23 cellular contexts compared by ENCODE assay signal in the genomic region with DNA sequence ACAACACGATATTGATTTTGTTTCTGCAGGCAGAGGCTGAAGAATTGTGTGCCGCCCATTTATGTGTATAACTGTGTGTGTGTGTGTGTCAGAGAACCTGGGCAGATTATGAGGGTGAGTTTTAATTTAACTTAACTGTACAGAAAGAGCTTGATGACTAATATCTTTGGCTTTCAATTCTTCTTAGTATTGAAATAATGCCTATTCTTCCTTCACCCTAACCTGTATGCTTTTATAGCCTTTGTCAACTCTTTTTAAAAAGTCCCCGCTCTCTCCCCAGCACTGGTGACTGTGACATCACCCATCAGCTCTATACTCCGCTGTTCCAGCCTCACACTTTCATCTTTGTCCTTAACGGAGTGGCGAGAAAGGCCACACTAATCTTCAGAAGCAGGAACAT.
A peak's percentile ranks its signal among the peaks of the same experiment; 100 is the strongest.
DNase-seq lines count a peak whose midpoint lies in the region; ATAC-seq and TF ChIP-seq lines count a peak whose summit lies in the region.
"Had no signal": no experiment of that assay in that cellular context is flagged by ENCODE, and none has a peak within 500 bp of the region (broad histone marks: within the 10 kb centered on the region; RNA-seq: fewer than 3 reads in every experiment).

No MANE protein-coding gene starts in this region.

- peaks cover 0 to 14% (median 5%) of the 10 kb centered on the region in 10 experiments; a peak in 10 of 20 replicates for H3K4me1 ChIP-seq in BLaER1 treated with 17β-estradiol and CSF1 and Interleukin-3, amounts not matched to agents 10 nM and 100 nM
- H3K4me1 ChIP-seq in prostate gland (replicated peaks) (no peaks in the 10 kb centered on the region), left ventricle myocardium inferior (no peaks in the 10 kb centered on the region)
- H3K4me1 ChIP-seq: lower lobe of right lung had no signal

- peak overlapping the region; percentile 6 for H3K4me3 Mint-ChIP-seq in activated naive CD8-positive, alpha-beta T cell treated with anti-CD3 and anti-CD28 coated beads for 36 hours
- H3K4me3 Mint-ChIP-seq: activated CD4-positive, alpha-beta T cell treated with anti-CD3 and anti-CD28 coated beads, Interleukin-2, amount 10 ng/mL, durations not matched to agents 7 days and 5 days; CD14-positive monocyte; IgD-negative memory B cell; neural crest cell had no signal

- H3K27me3 ChIP-seq in BLaER1 treated with 17β-estradiol and CSF1 and Interleukin-3, amounts not matched to agents 10 nM and 100 nM, result no peaks in the 10 kb centered on the region
- H3K27me3 ChIP-seq in prostate gland (replicated peaks; ENCODE audit: insufficient read depth) (no peaks in the 10 kb centered on the region), left ventricle myocardium inferior (ENCODE audit: low read depth) (no peaks in the 10 kb centered on the region)

- no peaks in the 10 kb centered on the region for H3K27me3 Mint-ChIP-seq in activated naive CD8-positive, alpha-beta T cell treated with anti-CD3 and anti-CD28 coated beads for 36 hours
- H3K27me3 Mint-ChIP-seq: activated CD4-positive, alpha-beta T cell treated with anti-CD3 and anti-CD28 coated beads, Interleukin-2, amount 10 ng/mL, durations not matched to agents 7 days and 5 days; IgD-negative memory B cell had no signal

- in situ Hi-C loops in GM13976 (cut with MboI; ENCODE audit: low sequenced_read_pairs, unreplicated experiment), result no loop called here

- ATAC-seq in GM21786 (IDR thresholded peaks at IDR 0.05; ENCODE audit: unreplicated experiment), result peak; percentile 50
- ATAC-seq: lower lobe of right lung had no signal

- no peak for TF ChIP-seq POLR2A in prostate gland (IDR thresholded peaks at IDR 0.05)

- no peak overlapping the region for H3K4me3 ChIP-seq in BLaER1 treated with 17β-estradiol and CSF1 and Interleukin-3, amounts not matched to agents 10 nM and 100 nM
- H3K4me3 ChIP-seq in prostate gland, result no peak overlapping the region
- no peak overlapping the region for H3K4me3 ChIP-seq in left ventricle myocardium inferior
- H3K4me3 ChIP-seq: lower lobe of right lung, thoracic aorta had no signal

- no peaks in the 10 kb centered on the region for H3K9me3 ChIP-seq in BLaER1 treated with 17β-estradiol and CSF1 and Interleukin-3, amounts not matched to agents 10 nM and 100 nM (replicated peaks in 1 of 11)
- H3K9me3 ChIP-seq in prostate gland (no peaks in the 10 kb centered on the region), left ventricle myocardium inferior (replicated peaks) (no peaks in the 10 kb centered on the region)
- H3K9me3 ChIP-seq: lower lobe of right lung, thoracic aorta had no signal

- H4K20me1 ChIP-seq in BLaER1 treated with 17β-estradiol and CSF1 and Interleukin-3, amounts not matched to agents 10 nM and 100 nM, result no peaks in the 10 kb centered on the region

- WGBS in prostate gland, result 67% methylated on average over 6 of the region's 6 CpGs

- no peaks in the 10 kb centered on the region for H3K9me3 Mint-ChIP-seq in activated naive CD8-positive, alpha-beta T cell treated with anti-CD3 and anti-CD28 coated beads for 36 hours
- H3K9me3 Mint-ChIP-seq: IgD-negative memory B cell, neural crest cell had no signal

- DNase-seq in activated naive CD8-positive, alpha-beta T cell treated with anti-CD3 and anti-CD28 coated beads for 36 hours, result no peak
- DNase-seq in kidney glomerular epithelial cell (lab: John Stamatoyannopoulos, UW) (peak; percentile 29), prostate gland (ENCODE audit: low spot score) (no peak), left ventricle myocardium inferior (no peak), activated gamma-delta T cell (lab: John Stamatoyannopoulos, UW) (no peak), GM13976 (ENCODE audit: low spot score) (no peak)
- DNase-seq: glutamatergic neuron; kidney; lower lobe of right lung; NCI-H1092 treated with DMSO at 0.1 percent for 48 hours; NCI-H2029; NCI-H526 treated with DMSO at 0.1 percent for 48 hours; stimulated activated naive CD4-positive, alpha-beta T cell treated with Interleukin-2 at 50 U/mL for 16 hours; T1000; WERI-Rb-1 had no signal

- no peak overlapping the region for H3K27ac Mint-ChIP-seq in activated naive CD8-positive, alpha-beta T cell treated with anti-CD3 and anti-CD28 coated beads for 36 hours
- H3K27ac Mint-ChIP-seq: activated CD4-positive, alpha-beta T cell treated with anti-CD3 and anti-CD28 coated beads, Interleukin-2, amount 10 ng/mL, durations not matched to agents 7 days and 5 days; CD14-positive monocyte; IgD-negative memory B cell had no signal

- H3K9ac ChIP-seq in BLaER1 treated with 17β-estradiol and CSF1 and Interleukin-3, amounts not matched to agents 10 nM and 100 nM, result 0 out of 22 replicates have a peak overlapping the region, but pooled peaks of 1 of the 11 experiments have one; percentile 10

- intact Hi-C loops in prostate gland (cut with DNase I), result no loop called here
- intact Hi-C loops in left ventricle myocardium inferior (cut with micrococcal nuclease), result no loop called here

- peak overlapping the region in 6 of 11 experiments; percentile 21 to 48 (median 37); a peak in 4 of 22 replicates for H3K4me2 ChIP-seq in BLaER1 treated with 17β-estradiol and CSF1 and Interleukin-3, amounts not matched to agents 10 nM and 100 nM

- TF ChIP-seq CTCF in prostate gland (IDR thresholded peaks at IDR 0.05), result no peak
- TF ChIP-seq CTCF in left ventricle myocardium inferior (IDR thresholded peaks at IDR 0.05; ENCODE audit: borderline replicate concordance), result no peak
- TF ChIP-seq CTCF in GM13976 (IDR thresholded peaks at IDR 0.05; ENCODE audit: borderline replicate concordance, control extremely low read depth, extremely low read depth, insufficient read depth, missing control alignments), result no peak

- no peaks in the 10 kb centered on the region for H3K36me3 ChIP-seq in BLaER1 treated with 17β-estradiol and CSF1 and Interleukin-3, amounts not matched to agents 10 nM and 100 nM
- H3K36me3 ChIP-seq in prostate gland (no peaks in the 10 kb centered on the region), left ventricle myocardium inferior (no peaks in the 10 kb centered on the region)
- H3K36me3 ChIP-seq: lower lobe of right lung, thoracic aorta, WERI-Rb-1 had no signal

- no peak overlapping the region for H3K27ac ChIP-seq in BLaER1 treated with 17β-estradiol and CSF1 and Interleukin-3, amounts not matched to agents 10 nM and 100 nM
- no peak overlapping the region for H3K27ac ChIP-seq in prostate gland
- H3K27ac ChIP-seq in left ventricle myocardium inferior (replicated peaks), result no peak overlapping the region
- H3K27ac ChIP-seq: lower lobe of right lung, thoracic aorta, WERI-Rb-1 had no signal

- peaks cover 12% of the 10 kb centered on the region for H3K4me1 Mint-ChIP-seq in activated naive CD8-positive, alpha-beta T cell treated with anti-CD3 and anti-CD28 coated beads for 36 hours

- peaks cover 1% of the 10 kb centered on the region for H3K36me3 Mint-ChIP-seq in activated naive CD8-positive, alpha-beta T cell treated with anti-CD3 and anti-CD28 coated beads for 36 hours
- H3K36me3 Mint-ChIP-seq: brain had no signal
